20 cellular contexts compared by ENCODE assay signal in genomic region chr22:22633533-22633932, GRCh38. TPM values are rescaled to one million over a fixed set of nuclear protein-coding genes. Genes with fewer than 3 reads are reported as not detected.
"Had no signal": no experiment of that assay in that cellular context is flagged by ENCODE, and none has a peak within 500 bp of the region (broad histone marks: within the 10 kb centered on the region; RNA-seq: fewer than 3 reads in every experiment).

No MANE protein-coding gene starts in this region.

RNA-seq across cellular contexts. Expression of gene GGTLC2, which starts 10.9 kb away (rescaled TPM):
- total RNA-seq: kidney epithelial cell; left cardiac atrium; left lobe of liver; left ventricle myocardium inferior; left ventricle myocardium superior; liver; lower leg skin; lung microvascular endothelial cell; mammary epithelial cell; mesenteric fat pad; mesothelial cell of epicardium; mononuclear cell; mucosa of descending colon; mucosa of gallbladder; myocyte; naive thymus-derived CD4-positive, alpha-beta T cell; naive thymus-derived CD8-positive, alpha-beta T cell had no signal
- polyA plus RNA-seq: hepatocyte; immature natural killer cell; keratinocyte; liver; mammary epithelial cell; naive thymus-derived CD4-positive, alpha-beta T cell; naive thymus-derived CD8-positive, alpha-beta T cell had no signal
